ENCODE assay signal across 24 cellular contexts in genomic region chr1:72516264-72516663, GRCh38.
"Had no signal": no experiment of that assay in that cellular context is flagged by ENCODE, and none has a peak within 500 bp of the region (broad histone marks: within the 10 kb centered on the region; RNA-seq: fewer than 3 reads in every experiment).

No MANE protein-coding gene starts in this region.

- H3K27ac ChIP-seq: cardiac muscle cell, Peyer's patch had no signal

- H3K27me3 ChIP-seq: cardiac muscle cell, Peyer's patch had no signal

- H3K9me3 ChIP-seq: Peyer's patch had no signal

- DNase-seq: activated CD4-positive, alpha-beta T cell treated with anti-CD3 and anti-CD28 coated beads, Interleukin-2, amount 10 ng/mL, durations not matched to agents 7 days and 5 days; activated CD4-positive, alpha-beta T cell treated with anti-CD3 and anti-CD28 coated beads, Interleukin-2, amount 50 U/mL, for 48 hours; activated CD8-positive, alpha-beta T cell treated with anti-CD3 and anti-CD28 coated beads, Interleukin-2, amount 10 ng/mL, durations not matched to agents 7 days and 5 days; activated gamma-delta T cell; activated naive CD4-positive, alpha-beta T cell treated with anti-CD3 and anti-CD28 coated beads for 36 hours; activated T-cell treated with anti-CD3 and anti-CD28 coated beads, Interleukin-2, amount 50 U/mL, for 24 hours; anterior cingulate cortex; Karpas-422; NCI-H1105; NCI-H1417 treated with DMSO at 0.1 percent for 48 hours; NCI-H1694; NCI-H1930; NCI-H2081 treated with DMSO at 0.1 percent for 48 hours; NCI-H510A; NCI-H526; NCI-H748 treated with DMSO at 0.1 percent for 48 hours; NK-92 treated with Interleukin-12 subunit alpha and Interleukin-12 subunit beta, amount 100 ng/mL, for 24 hours; PC-3; Peyer's patch; RPMI8226; SHP77 treated with DMSO at 0.1 percent for 48 hours had no signal

- ATAC-seq: activated CD8-positive, alpha-beta T cell treated with anti-CD3 and anti-CD28 coated beads, Interleukin-2, amount 10 ng/mL, durations not matched to agents 7 days and 5 days; activated naive CD4-positive, alpha-beta T cell treated with anti-CD3 and anti-CD28 coated beads, Interleukin-2, amount 50 U/mL, for 72 hours; PC-3 had no signal

- H3K4me3 ChIP-seq: cardiac muscle cell, Peyer's patch had no signal

- FAIRE-seq: TTC549 had no signal

- H3K36me3 ChIP-seq: cardiac muscle cell, Peyer's patch had no signal

- H3K4me1 ChIP-seq: Peyer's patch had no signal
